ENCODE assay signal across 13 cellular contexts in genomic region chr4:138158746-138159297, GRCh38.
DNase-seq lines count a peak whose midpoint lies in the region; ATAC-seq and TF ChIP-seq lines count a peak whose summit lies in the region.
"Had no signal": no experiment of that assay in that cellular context is flagged by ENCODE, and none has a peak within 500 bp of the region (broad histone marks: within the 10 kb centered on the region; RNA-seq: fewer than 3 reads in every experiment).

No MANE protein-coding gene starts in this region.

- no peaks in the 10 kb centered on the region for H3K36me3 ChIP-seq in osteoblast (ENCODE audit: insufficient read depth, low read length)
- H3K36me3 ChIP-seq: sigmoid colon, SJCRH30 had no signal

- H3K27me3 Mint-ChIP-seq in activated T-helper 1 cell treated with anti-CD3 and anti-CD28 coated beads, Interleukin-12 subunit alpha, Interleukin-12 subunit beta, Interleukin-2, Interleukin-4 antibody, amounts not matched to agents 30 ng/mL and 10 ng/mL and 1 ng/mL, durations not matched to agents 14 hours and 24 hours and 36 hours (ENCODE audit: insufficient read depth), result no peaks in the 10 kb centered on the region

- H4K20me1 ChIP-seq in osteoblast (ENCODE audit: insufficient read depth, low read length), result no peaks in the 10 kb centered on the region

- H3K4me1 Mint-ChIP-seq in activated T-helper 1 cell treated with anti-CD3 and anti-CD28 coated beads, Interleukin-12 subunit alpha, Interleukin-12 subunit beta, Interleukin-2, Interleukin-4 antibody, amounts not matched to agents 30 ng/mL and 10 ng/mL and 1 ng/mL, durations not matched to agents 14 hours and 24 hours and 36 hours (ENCODE audit: low read depth), result no peaks in the 10 kb centered on the region

- H2AFZ ChIP-seq in osteoblast (ENCODE audit: low read length), result no peak overlapping the region

- H3K79me2 ChIP-seq in osteoblast (ENCODE audit: insufficient read depth, low read length), result no peaks in the 10 kb centered on the region

- no peaks in the 10 kb centered on the region for H3K9me3 Mint-ChIP-seq in activated T-helper 1 cell treated with anti-CD3 and anti-CD28 coated beads, Interleukin-12 subunit alpha, Interleukin-12 subunit beta, Interleukin-2, Interleukin-4 antibody, amounts not matched to agents 30 ng/mL and 10 ng/mL and 1 ng/mL, durations not matched to agents 14 hours and 24 hours and 36 hours

- no peak overlapping the region for H3K4me3 Mint-ChIP-seq in activated T-helper 1 cell treated with anti-CD3 and anti-CD28 coated beads, Interleukin-12 subunit alpha, Interleukin-12 subunit beta, Interleukin-2, Interleukin-4 antibody, amounts not matched to agents 30 ng/mL and 10 ng/mL and 1 ng/mL, durations not matched to agents 14 hours and 24 hours and 36 hours

- no peaks in the 10 kb centered on the region for H3K27me3 ChIP-seq in osteoblast (ENCODE audit: insufficient read depth, low read length)
- H3K27me3 ChIP-seq: dorsolateral prefrontal cortex, sigmoid colon, SJCRH30 had no signal

- intact Hi-C loops in activated T-helper 1 cell treated with anti-CD3 and anti-CD28 coated beads, Interleukin-12 subunit alpha, Interleukin-12 subunit beta, Interleukin-2, Interleukin-4 antibody, amounts not matched to agents 30 ng/mL and 10 ng/mL and 1 ng/mL, durations not matched to agents 14 hours and 24 hours and 36 hours (cut with micrococcal nuclease), result no loop called here

- no peak overlapping the region for H3K4me2 ChIP-seq in osteoblast (ENCODE audit: insufficient read depth, low read length)

- TF ChIP-seq CTCF in osteoblast (IDR thresholded peaks at IDR 0.05; ENCODE audit: extremely low read depth, low read depth, low read length), result no peak

- H3K27ac Mint-ChIP-seq in activated T-helper 1 cell treated with anti-CD3 and anti-CD28 coated beads, Interleukin-12 subunit alpha, Interleukin-12 subunit beta, Interleukin-2, Interleukin-4 antibody, amounts not matched to agents 30 ng/mL and 10 ng/mL and 1 ng/mL, durations not matched to agents 14 hours and 24 hours and 36 hours, result no peak overlapping the region

- DNase-seq in GM04503 (ENCODE audit: low read depth) (peak; percentile 71), M059J (ENCODE audit: low read depth) (peak; percentile 79), dermis blood vessel endothelial cell (peak; percentile 53), osteoblast (ENCODE audit: insufficient read length, low spot score, missing footprints) (no peak), GOT3 (lab: John Stamatoyannopoulos, UW) (no peak)
- no peak for DNase-seq in activated T-helper 1 cell treated with anti-CD3 and anti-CD28 coated beads, Interleukin-12 subunit alpha, Interleukin-12 subunit beta, Interleukin-2, Interleukin-4 antibody, amounts not matched to agents 30 ng/mL and 10 ng/mL and 1 ng/mL, durations not matched to agents 14 hours and 24 hours and 36 hours (ENCODE audit: low spot score)
- DNase-seq: dorsolateral prefrontal cortex, Kasumi-1, NCI-H446 treated with DMSO at 0.1 percent for 48 hours, sigmoid colon had no signal

- H3K36me3 Mint-ChIP-seq in activated T-helper 1 cell treated with anti-CD3 and anti-CD28 coated beads, Interleukin-12 subunit alpha, Interleukin-12 subunit beta, Interleukin-2, Interleukin-4 antibody, amounts not matched to agents 30 ng/mL and 10 ng/mL and 1 ng/mL, durations not matched to agents 14 hours and 24 hours and 36 hours (ENCODE audit: low read depth), result no peaks in the 10 kb centered on the region

- peak overlapping the region; percentile 6 for H3K27ac ChIP-seq in osteoblast (ENCODE audit: low read depth, low read length)
- H3K27ac ChIP-seq: dorsolateral prefrontal cortex, sigmoid colon, SJCRH30 had no signal

- ATAC-seq in GM18873 (IDR thresholded peaks at IDR 0.05; ENCODE audit: low FRiP score, unreplicated experiment), result no peak
- no peak for ATAC-seq in activated CD4-positive, CD25-positive, alpha-beta regulatory T cell treated with anti-CD3 and anti-CD28 coated beads, Interleukin-2, amount 50 U/mL, for 24 hours

- peaks cover 7% of the 10 kb centered on the region for H3K4me1 ChIP-seq in osteoblast (ENCODE audit: insufficient read depth, low read length)
- H3K4me1 ChIP-seq: sigmoid colon, SJCRH30 had no signal

- H3K4me3 ChIP-seq in osteoblast (ENCODE audit: insufficient read depth, low read length), result no peak overlapping the region
- H3K4me3 ChIP-seq: dorsolateral prefrontal cortex, sigmoid colon, SJCRH30 had no signal

- H3K9me3 ChIP-seq in osteoblast (ENCODE audit: low read depth, low read length), result no peaks in the 10 kb centered on the region
- H3K9me3 ChIP-seq: sigmoid colon, SJCRH30 had no signal

Comparison
In these comparisons a context has a peak if more than half of its experiments do, and no peak if none do; other contexts are left out.
1. DNase-seq: peak in GM04503 (single experiment), M059J (single experiment) and dermis blood vessel endothelial cell (single experiment); none in osteoblast (single experiment), activated T-helper 1 cell treated with anti-CD3 and anti-CD28 coated beads, Interleukin-12 subunit alpha, Interleukin-12 subunit beta, Interleukin-2, Interleukin-4 antibody, amounts not matched to agents 30 ng/mL and 10 ng/mL and 1 ng/mL, durations not matched to agents 14 hours and 24 hours and 36 hours (single experiment) and GOT3 (single experiment).